In genomic region chr12:105231396-105231795, GRCh38 we compare ENCODE assay signal across 2 cellular contexts.
TF ChIP-seq lines count a peak whose summit lies in the region.

No MANE protein-coding gene starts in this region.

TF ChIP-seq in SK-N-SH, 30 proteins besides CTCF, POLR2A, EP300 and RAD21:
- TF ChIP-seq CHD2 (IDR thresholded peaks at IDR 0.05; ENCODE audit: low read length, partially characterized antibody) (no peak), ELF1 (IDR thresholded peaks at IDR 0.05) (no peak), TEAD4 (IDR thresholded peaks at IDR 0.05; ENCODE audit: borderline replicate concordance, insufficient read depth) (no peak), RFX5 (IDR thresholded peaks at IDR 0.05; ENCODE audit: low read length) (no peak), FOXM1 (IDR thresholded peaks at IDR 0.05; ENCODE audit: low read depth) (no peak), RXRA (IDR thresholded peaks at IDR 0.05; ENCODE audit: borderline replicate concordance, low read depth) (no peak), ZBTB33 (IDR thresholded peaks at IDR 0.05; ENCODE audit: borderline replicate concordance, low read depth) (no peak), MXI1 (IDR thresholded peaks at IDR 0.05; ENCODE audit: low read depth, low read length) (no peak), SIN3A (IDR thresholded peaks at IDR 0.05; ENCODE audit: borderline replicate concordance, low read depth, low read length) (no peak), EZH2phosphoT487 (IDR thresholded peaks at IDR 0.05; ENCODE audit: borderline replicate concordance, low read depth) (no peak)
- TF ChIP-seq, protein P1, sequence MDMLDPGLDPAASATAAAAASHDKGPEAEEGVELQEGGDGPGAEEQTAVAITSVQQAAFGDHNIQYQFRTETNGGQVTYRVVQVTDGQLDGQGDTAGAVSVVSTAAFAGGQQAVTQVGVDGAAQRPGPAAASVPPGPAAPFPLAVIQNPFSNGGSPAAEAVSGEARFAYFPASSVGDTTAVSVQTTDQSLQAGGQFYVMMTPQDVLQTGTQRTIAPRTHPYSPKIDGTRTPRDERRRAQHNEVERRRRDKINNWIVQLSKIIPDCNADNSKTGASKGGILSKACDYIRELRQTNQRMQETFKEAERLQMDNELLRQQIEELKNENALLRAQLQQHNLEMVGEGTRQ (IDR thresholded peaks at IDR 0.05; ENCODE audit: borderline replicate concordance, low read depth, low read length), result no peak
- TF ChIP-seq, protein P2, sequence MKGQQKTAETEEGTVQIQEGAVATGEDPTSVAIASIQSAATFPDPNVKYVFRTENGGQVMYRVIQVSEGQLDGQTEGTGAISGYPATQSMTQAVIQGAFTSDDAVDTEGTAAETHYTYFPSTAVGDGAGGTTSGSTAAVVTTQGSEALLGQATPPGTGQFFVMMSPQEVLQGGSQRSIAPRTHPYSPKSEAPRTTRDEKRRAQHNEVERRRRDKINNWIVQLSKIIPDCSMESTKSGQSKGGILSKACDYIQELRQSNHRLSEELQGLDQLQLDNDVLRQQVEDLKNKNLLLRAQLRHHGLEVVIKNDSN (IDR thresholded peaks at IDR 0.05; ENCODE audit: borderline replicate concordance, low read depth), result no peak

TF ChIP-seq in SK-N-SH treated with all-trans-retinoic acid at 6 μM for 48 hours, 23 proteins besides CTCF, POLR2A, EP300 and RAD21:
- TF ChIP-seq ZFP3 (CRISPR knock-in tag; IDR thresholded peaks at IDR 0.05) (no peak), OSR1 (CRISPR knock-in tag; IDR thresholded peaks at IDR 0.05) (no peak), ZNF8 (CRISPR knock-in tag; IDR thresholded peaks at IDR 0.05) (no peak), PATZ1 (CRISPR knock-in tag; IDR thresholded peaks at IDR 0.05; ENCODE audit: borderline replicate concordance) (no peak), GLIS3 (CRISPR knock-in tag; IDR thresholded peaks at IDR 0.05) (no peak), ZNF70 (CRISPR knock-in tag; IDR thresholded peaks at IDR 0.05) (no peak), ARNTL (CRISPR knock-in tag; IDR thresholded peaks at IDR 0.05; ENCODE audit: borderline replicate concordance, low read depth) (no peak), TSHZ2 (CRISPR knock-in tag; IDR thresholded peaks at IDR 0.05) (no peak), CSRNP3 (CRISPR knock-in tag; IDR thresholded peaks at IDR 0.05) (no peak), TCF4 (CRISPR knock-in tag; IDR thresholded peaks at IDR 0.05; ENCODE audit: borderline replicate concordance) (no peak), SNAI2 (CRISPR knock-in tag; IDR thresholded peaks at IDR 0.05) (no peak), RARB (CRISPR knock-in tag; IDR thresholded peaks at IDR 0.05) (no peak), BACH2 (CRISPR knock-in tag; IDR thresholded peaks at IDR 0.05; ENCODE audit: borderline replicate concordance) (no peak), ISL1 (CRISPR knock-in tag; IDR thresholded peaks at IDR 0.05) (no peak), TOX (CRISPR knock-in tag; IDR thresholded peaks at IDR 0.05; ENCODE audit: borderline replicate concordance) (no peak), ZNF565 (CRISPR knock-in tag; conservative IDR thresholded peaks at IDR 0.05; ENCODE audit: low read depth) (no peak)
- TF ChIP-seq, protein P3, sequence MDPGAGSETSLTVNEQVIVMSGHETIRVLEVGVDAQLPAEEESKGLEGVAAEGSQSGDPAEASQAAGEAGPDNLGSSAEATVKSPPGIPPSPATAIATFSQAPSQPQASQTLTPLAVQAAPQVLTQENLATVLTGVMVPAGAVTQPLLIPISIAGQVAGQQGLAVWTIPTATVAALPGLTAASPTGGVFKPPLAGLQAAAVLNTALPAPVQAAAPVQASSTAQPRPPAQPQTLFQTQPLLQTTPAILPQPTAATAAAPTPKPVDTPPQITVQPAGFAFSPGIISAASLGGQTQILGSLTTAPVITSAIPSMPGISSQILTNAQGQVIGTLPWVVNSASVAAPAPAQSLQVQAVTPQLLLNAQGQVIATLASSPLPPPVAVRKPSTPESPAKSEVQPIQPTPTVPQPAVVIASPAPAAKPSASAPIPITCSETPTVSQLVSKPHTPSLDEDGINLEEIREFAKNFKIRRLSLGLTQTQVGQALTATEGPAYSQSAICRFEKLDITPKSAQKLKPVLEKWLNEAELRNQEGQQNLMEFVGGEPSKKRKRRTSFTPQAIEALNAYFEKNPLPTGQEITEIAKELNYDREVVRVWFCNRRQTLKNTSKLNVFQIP (CRISPR knock-in tag; IDR thresholded peaks at IDR 0.05; ENCODE audit: borderline replicate concordance, low read depth), result no peak
- TF ChIP-seq, protein P4, sequence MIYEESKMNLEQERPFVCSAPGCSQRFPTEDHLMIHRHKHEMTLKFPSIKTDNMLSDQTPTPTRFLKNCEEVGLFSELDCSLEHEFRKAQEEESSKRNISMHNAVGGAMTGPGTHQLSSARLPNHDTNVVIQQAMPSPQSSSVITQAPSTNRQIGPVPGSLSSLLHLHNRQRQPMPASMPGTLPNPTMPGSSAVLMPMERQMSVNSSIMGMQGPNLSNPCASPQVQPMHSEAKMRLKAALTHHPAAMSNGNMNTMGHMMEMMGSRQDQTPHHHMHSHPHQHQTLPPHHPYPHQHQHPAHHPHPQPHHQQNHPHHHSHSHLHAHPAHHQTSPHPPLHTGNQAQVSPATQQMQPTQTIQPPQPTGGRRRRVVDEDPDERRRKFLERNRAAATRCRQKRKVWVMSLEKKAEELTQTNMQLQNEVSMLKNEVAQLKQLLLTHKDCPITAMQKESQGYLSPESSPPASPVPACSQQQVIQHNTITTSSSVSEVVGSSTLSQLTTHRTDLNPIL (CRISPR knock-in tag; IDR thresholded peaks at IDR 0.05; ENCODE audit: low read depth), result no peak
